In genomic region chr2:70735065-70735464, GRCh38 we compare ENCODE assay signal across 18 cellular contexts. TPM values are rescaled to one million over a fixed set of nuclear protein-coding genes. Genes with fewer than 3 reads are reported as not detected.
DNase-seq lines count a peak whose midpoint lies in the region; ATAC-seq and TF ChIP-seq lines count a peak whose summit lies in the region.
"Had no signal": no experiment of that assay in that cellular context is flagged by ENCODE, and none has a peak within 500 bp of the region (broad histone marks: within the 10 kb centered on the region; RNA-seq: fewer than 3 reads in every experiment).

No MANE protein-coding gene starts in this region.

- H4K20me1 ChIP-seq in GM23338 (replicated peaks; ENCODE audit: insufficient read depth): peaks cover 44% of the 10 kb centered on the region

- peaks cover 3% of the 10 kb centered on the region for H3K36me3 Mint-ChIP-seq in activated CD4-positive, alpha-beta T cell treated with anti-CD3 and anti-CD28 coated beads for 36 hours (ENCODE audit: low read depth)
- peaks cover 8% of the 10 kb centered on the region; the same call in 2 of the 3 replicates for H3K36me3 Mint-ChIP-seq in GM23338 (ENCODE audit: low read depth)
- peaks cover 18% of the 10 kb centered on the region for H3K36me3 Mint-ChIP-seq in brain

- H3K79me2 ChIP-seq in GM23338 (replicated peaks; ENCODE audit: insufficient read depth): peaks cover 89% of the 10 kb centered on the region

- ATAC-seq in activated CD4-positive, alpha-beta T cell treated with anti-CD3 and anti-CD28 coated beads for 36 hours: peak; percentile 78
- ATAC-seq in GM23338 (no peak; the same call in 2 of the 3 replicates), GM19023 (IDR thresholded peaks at IDR 0.05; ENCODE audit: unreplicated experiment) (no peak)

- peak overlapping the region; percentile 37; the same call in 1 of the 2 replicates for H3K4me3 ChIP-seq in GM23338

- no peaks in the 10 kb centered on the region for H3K9me2 ChIP-seq in GM23338 (ENCODE audit: insufficient read depth)

- H3K4me1 ChIP-seq in GM23338 (ENCODE audit: insufficient read depth): peaks cover 74% of the 10 kb centered on the region

- no peak overlapping the region for H3K27ac Mint-ChIP-seq in activated CD4-positive, alpha-beta T cell treated with anti-CD3 and anti-CD28 coated beads for 36 hours
- peak overlapping the region; percentile 91 for H3K27ac Mint-ChIP-seq in GM23338
- peak overlapping the region; percentile 64 to 99 (median 90) for H3K27ac Mint-ChIP-seq in brain

- H3K4me3 Mint-ChIP-seq in activated CD4-positive, alpha-beta T cell treated with anti-CD3 and anti-CD28 coated beads for 36 hours: no peak overlapping the region
- H3K4me3 Mint-ChIP-seq in GM23338 (peak overlapping the region; percentile 61), brain (peak overlapping the region in 4 of 5 experiments; percentile 16 to 72 (median 56))

- peaks cover 19% of the 10 kb centered on the region; the same call in 1 of the 2 replicates for H3F3A ChIP-seq in GM23338 (replicated peaks; ENCODE audit: low read depth)

- H3K27ac ChIP-seq in GM23338 (ENCODE audit: low read depth): peak overlapping the region; percentile 68
- H3K27ac ChIP-seq: C4-2B had no signal

- H3K36me3 ChIP-seq in GM23338 (ENCODE audit: insufficient read depth): no peaks in the 10 kb centered on the region; the same call in 1 of the 2 replicates

- H3K27me3 ChIP-seq in GM23338 (ENCODE audit: insufficient read depth): no peaks in the 10 kb centered on the region

- H3K27me3 Mint-ChIP-seq in activated CD4-positive, alpha-beta T cell treated with anti-CD3 and anti-CD28 coated beads for 36 hours: no peaks in the 10 kb centered on the region
- H3K27me3 Mint-ChIP-seq in GM23338 (ENCODE audit: insufficient read depth, low read depth, poor library complexity) (peaks cover 9% of the 10 kb centered on the region), brain (no peaks in the 10 kb centered on the region)

- peak overlapping the region; percentile 61 for H3K4me2 ChIP-seq in GM23338

- H2AFZ ChIP-seq in GM23338: no peak overlapping the region

- DNase-seq in activated CD4-positive, alpha-beta T cell treated with anti-CD3 and anti-CD28 coated beads for 36 hours: no peak
- no peak for DNase-seq in activated CD4-positive, alpha-beta T cell treated with anti-CD3 and anti-CD28 coated beads for 4 hours
- DNase-seq in GM23338 (ENCODE audit: low spot score) (no peak), putamen (ENCODE audit: low spot score) (peak; percentile 57), glomerular visceral epithelial cell (ENCODE audit: extremely low spot score) (no peak), NK-92 (lab: John Stamatoyannopoulos, UW; ENCODE audit: unreplicated experiment) (no peak)
- DNase-seq: 8988T, DND-41, HCEC 1CT, NCI-H187, NCI-H345, NCI-H69, OCI-M1, RPMI8226 had no signal

- peaks cover 3% of the 10 kb centered on the region for H3K9me3 Mint-ChIP-seq in activated CD4-positive, alpha-beta T cell treated with anti-CD3 and anti-CD28 coated beads for 36 hours (ENCODE audit: low read depth)
- H3K9me3 Mint-ChIP-seq in GM23338 (no peaks in the 10 kb centered on the region), brain (peaks cover 0 to 7% (median 4%) of the 10 kb centered on the region in 5 experiments)

- POLR2A ChIA-PET in activated CD4-positive, alpha-beta T cell treated with anti-CD3 and anti-CD28 coated beads for 36 hours (lab: Charles Lee): no interaction called here

- CTCF ChIA-PET in activated CD4-positive, alpha-beta T cell treated with anti-CD3 and anti-CD28 coated beads for 36 hours (lab: Charles Lee): no interaction called here

- TF ChIP-seq CTCF in GM23338 (conservative IDR thresholded peaks at IDR 0.05; ENCODE audit: low read depth in 2 of 2): no peak
- TF ChIP-seq CTCF in brain (conservative IDR thresholded peaks at IDR 0.05): no peak

- H3K4me1 Mint-ChIP-seq in activated CD4-positive, alpha-beta T cell treated with anti-CD3 and anti-CD28 coated beads for 36 hours: peaks cover 9% of the 10 kb centered on the region
- H3K4me1 Mint-ChIP-seq in GM23338 (peaks cover 79% of the 10 kb centered on the region), brain (peaks cover 65% of the 10 kb centered on the region)

- intact Hi-C loops in activated CD4-positive, alpha-beta T cell treated with anti-CD3 and anti-CD28 coated beads for 36 hours (cut with DNase I, micrococcal nuclease): no loop called here

TF ChIP-seq in GM23338, 12 proteins besides CTCF, POLR2A, EP300 and RAD21:
- TF ChIP-seq NANOG (IDR thresholded peaks at IDR 0.05; ENCODE audit: borderline replicate concordance) (0 out of 2 replicates have a peak, but pooled peaks have one; percentile 8), ZNF331 (CRISPR knock-in tag; IDR thresholded peaks at IDR 0.05; ENCODE audit: low read depth) (no peak)

RNA-seq across cellular contexts. Expression of gene ADD2, which starts 32.9 kb away (rescaled TPM):
- total RNA-seq in activated CD4-positive, alpha-beta T cell treated with anti-CD3 and anti-CD28 coated beads for 36 hours: 10 to 100 TPM; 26.9 to 31.5 TPM
- 138 and 223 TPM in 2 replicates for total RNA-seq in GM23338 (2014; rRNA removed; shearing (Covaris generic))
- polyA plus RNA-seq in GM23338 (2016; fragmentation: Nextera tagmentation; extraction: Ambion mirVana) (34.6 and 40.2 TPM in 2 replicates), brain (ENCODE audit: insufficient read depth, low read depth, low replicate concordance) (67.0 TPM)

RNA-seq across cellular contexts. Expression of gene FIGLA, which starts 55.4 kb away (rescaled TPM):
- not detected for total RNA-seq in activated CD4-positive, alpha-beta T cell treated with anti-CD3 and anti-CD28 coated beads for 36 hours
- not detected in 2 replicates for total RNA-seq in GM23338 (2014; rRNA removed; shearing (Covaris generic))
- polyA plus RNA-seq in GM23338 (2016; fragmentation: Nextera tagmentation; extraction: Ambion mirVana) (not detected in 2 replicates), brain (ENCODE audit: insufficient read depth, low read depth, low replicate concordance) (not detected)
- total RNA-seq: HT1080 had no signal
